ENCODE assay signal across 1 cellular context in the genomic region with DNA sequence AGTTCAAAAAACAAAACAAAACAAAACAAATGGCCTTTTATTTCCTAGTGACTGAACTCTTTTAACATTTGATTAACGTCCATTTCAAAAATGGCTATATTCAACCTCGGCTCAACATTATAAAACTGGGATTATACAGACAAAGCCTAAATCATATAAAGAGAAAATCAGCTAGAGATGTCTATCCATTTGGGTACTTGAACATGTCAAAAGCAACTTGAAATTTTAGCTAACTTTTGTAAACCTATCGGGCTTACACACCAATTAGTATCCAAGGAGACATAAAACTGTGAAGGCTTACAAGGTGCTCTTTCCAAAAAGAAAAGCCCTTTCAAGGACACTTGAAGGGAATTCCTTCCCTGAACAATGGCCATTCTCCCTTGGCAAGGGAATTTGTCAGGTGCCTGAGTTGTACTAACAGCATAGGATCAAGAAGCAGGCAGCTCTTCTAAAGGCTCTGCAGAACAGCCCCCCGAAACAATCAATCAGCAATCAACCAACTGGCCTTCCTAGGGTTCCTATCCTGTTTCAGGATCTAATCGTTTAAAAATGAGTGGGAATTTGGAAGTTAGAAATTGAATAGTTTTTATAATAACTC.
TF ChIP-seq lines count a peak whose summit lies in the region.

No MANE protein-coding gene starts in this region.

TF ChIP-seq in H1, 55 proteins besides CTCF, POLR2A, EP300 and RAD21:
- TF ChIP-seq, protein P1, sequence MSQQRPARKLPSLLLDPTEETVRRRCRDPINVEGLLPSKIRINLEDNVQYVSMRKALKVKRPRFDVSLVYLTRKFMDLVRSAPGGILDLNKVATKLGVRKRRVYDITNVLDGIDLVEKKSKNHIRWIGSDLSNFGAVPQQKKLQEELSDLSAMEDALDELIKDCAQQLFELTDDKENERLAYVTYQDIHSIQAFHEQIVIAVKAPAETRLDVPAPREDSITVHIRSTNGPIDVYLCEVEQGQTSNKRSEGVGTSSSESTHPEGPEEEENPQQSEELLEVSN (IDR thresholded peaks at IDR 0.05): no peak
TF ChIP-seq in H1: peak in this region for 0.
